Comparison of ENCODE assay signal across 16 cellular contexts in genomic region chr13:79530270-79530669, GRCh38.
"Had no signal": no experiment of that assay in that cellular context is flagged by ENCODE, and none has a peak within 500 bp of the region (broad histone marks: within the 10 kb centered on the region; RNA-seq: fewer than 3 reads in every experiment).

No MANE protein-coding gene starts in this region.

- H3K27ac ChIP-seq: stomach, tibial nerve, vagina had no signal

- H3K9me3 ChIP-seq: stomach, tibial nerve, vagina had no signal

- H3K27me3 ChIP-seq: stomach, tibial nerve, vagina had no signal

- H3K36me3 ChIP-seq: tibial nerve, vagina had no signal

- DNase-seq: activated CD4-positive, alpha-beta T cell treated with anti-CD3 and anti-CD28 coated beads, Interleukin-2, amount 50 U/mL, for 1 hour; activated naive CD4-positive, alpha-beta T cell treated with Interleukin-2 at 50 U/mL for 16 hours; activated T-cell treated with anti-CD3 and anti-CD28 coated beads, Interleukin-2, amount 50 U/mL, for 4 hours; amniotic stem cell; cerebellar nuclear complex; dermis blood vessel endothelial cell; endodermal cell; erythroblast; glutamatergic neuron; mammary epithelial cell; stimulated activated CD4-positive, alpha-beta T cell treated with anti-CD3 and anti-CD28 coated beads, Interleukin-4, amount 100 ng/mL, for 24 hours; stomach had no signal

- ATAC-seq: activated T-cell treated with anti-CD3 and anti-CD28 coated beads, Interleukin-2, amount 50 U/mL, for 4 hours; SK-N-SH treated with all-trans-retinoic acid at 6 μM for 48 hours; WTC11 had no signal

- H3K4me3 ChIP-seq: stomach, tibial nerve, vagina had no signal
